8 cellular contexts compared by ENCODE assay signal in genomic region chr16:72467157-72467759, GRCh38.
DNase-seq lines count a peak whose midpoint lies in the region; ATAC-seq, FAIRE-seq and TF ChIP-seq lines count a peak whose summit lies in the region.

No MANE protein-coding gene starts in this region.

- peak; percentile 45 for FAIRE-seq in RCC 7860 (lab: Jason Lieb, UNC)

- no peaks in the 10 kb centered on the region for H3K27me3 ChIP-seq in fibroblast of lung (ENCODE audit: control insufficient read depth, insufficient read depth, low read length)
- no peaks in the 10 kb centered on the region for H3K27me3 ChIP-seq in sigmoid colon

- H3K4me3 ChIP-seq in fibroblast of lung (replicated peaks in 1 of 4; ENCODE audit: control extremely low read depth in 1 of 4, insufficient read depth in 1 of 4, low read depth in 3 of 4, low read length in 4 of 4) (no peak overlapping the region), sigmoid colon (no peak overlapping the region)

- H3K36me3 ChIP-seq in fibroblast of lung (ENCODE audit: control insufficient read depth, insufficient read depth, low read length) = no peaks in the 10 kb centered on the region
- no peaks in the 10 kb centered on the region for H3K36me3 ChIP-seq in sigmoid colon

- no peak overlapping the region for H3K9ac ChIP-seq in fibroblast of lung (ENCODE audit: insufficient read depth, low read length)

- no peak overlapping the region for H3K4me2 ChIP-seq in fibroblast of lung (ENCODE audit: extremely low read depth, insufficient read depth, low read length)

- H4K20me1 ChIP-seq in fibroblast of lung (ENCODE audit: control insufficient read depth, extremely low read depth, insufficient read depth, low read length) = no peaks in the 10 kb centered on the region

- in situ Hi-C loops in KBM-7 (cut with MboI; ENCODE audit: low pct_unique_long_range_greater_than_20kb, low sequenced_read_pairs) = loop anchor here (25.0 kb wide), 1 partner anchor 330 kb away; no protein-coding TSS in a partner anchor

- intact Hi-C loops in sigmoid colon (cut with DNase I) = loop anchor here (5.0 to 10.0 kb wide), 2 partner anchors 225 to 342 kb away; no protein-coding TSS in a partner anchor

- DNase-seq in GM03348 (ENCODE audit: low spot score) (peak; percentile 33), KBM-7 (peak; percentile 46), RCC 7860 (ENCODE audit: low spot score) (peak; percentile 19), fibroblast of lung (ENCODE audit: low read depth in 2 of 2) (peak; percentile 58 to 75), sigmoid colon (no peak)
- DNase-seq in effector CD8-positive, alpha-beta T cell (lab: John Stamatoyannopoulos, UW) = no peak
- no peak for DNase-seq in activated CD4-positive, CD25-positive, alpha-beta regulatory T cell treated with anti-CD3 and anti-CD28 coated beads, Interleukin-2, amount 50 U/mL, for 72 hours

- H3K4me1 ChIP-seq in fibroblast of lung (ENCODE audit: control insufficient read depth, extremely low read depth, insufficient read depth, low read length) (no peaks in the 10 kb centered on the region), sigmoid colon (no peaks in the 10 kb centered on the region)

- TF ChIP-seq EP300 in sigmoid colon (IDR thresholded peaks at IDR 0.05) = no peak

- no peak for TF ChIP-seq POLR2A in sigmoid colon (IDR thresholded peaks at IDR 0.05)

- TF ChIP-seq CTCF in fibroblast of lung (conservative IDR thresholded peaks at IDR 0.05 in 1 of 2, IDR thresholded peaks at IDR 0.05 in 1 of 2; ENCODE audit: low read depth in 1 of 2, low read length in 2 of 2) (peak; percentile 73 to 86), sigmoid colon (IDR thresholded peaks at IDR 0.05) (peak in 3 of 4 experiments; percentile 16 to 26 (median 21))

- H3K9me3 ChIP-seq in fibroblast of lung (ENCODE audit: control insufficient read depth, insufficient read depth, low read depth, low read length) (no peaks in the 10 kb centered on the region), sigmoid colon (no peaks in the 10 kb centered on the region)

- no peak overlapping the region for H2AFZ ChIP-seq in fibroblast of lung (ENCODE audit: low read length)

- no peak for ATAC-seq in HG03159 (IDR thresholded peaks at IDR 0.05; ENCODE audit: unreplicated experiment)

- 31 to 48% methylated on average over 3 of the region's 3 CpGs for WGBS in sigmoid colon, 2 donors

- H3K27ac ChIP-seq in fibroblast of lung (ENCODE audit: insufficient read depth, low read length) (no peak overlapping the region), sigmoid colon (no peak overlapping the region)

- no peaks in the 10 kb centered on the region for H3K79me2 ChIP-seq in fibroblast of lung (ENCODE audit: control insufficient read depth, insufficient read depth, low read length)

Comparison
In these comparisons a context has a peak if more than half of its experiments do, and no peak if none do; other contexts are left out.
1. DNase-seq: peak in GM03348 (single experiment), KBM-7 (single experiment), RCC 7860 (single experiment) and fibroblast of lung (2 of 2); none in sigmoid colon (single experiment), effector CD8-positive, alpha-beta T cell (single experiment) and activated CD4-positive, CD25-positive, alpha-beta regulatory T cell treated with anti-CD3 and anti-CD28 coated beads, Interleukin-2, amount 50 U/mL, for 72 hours (single experiment).